1 cellular context compared by ENCODE assay signal in the genomic region with DNA sequence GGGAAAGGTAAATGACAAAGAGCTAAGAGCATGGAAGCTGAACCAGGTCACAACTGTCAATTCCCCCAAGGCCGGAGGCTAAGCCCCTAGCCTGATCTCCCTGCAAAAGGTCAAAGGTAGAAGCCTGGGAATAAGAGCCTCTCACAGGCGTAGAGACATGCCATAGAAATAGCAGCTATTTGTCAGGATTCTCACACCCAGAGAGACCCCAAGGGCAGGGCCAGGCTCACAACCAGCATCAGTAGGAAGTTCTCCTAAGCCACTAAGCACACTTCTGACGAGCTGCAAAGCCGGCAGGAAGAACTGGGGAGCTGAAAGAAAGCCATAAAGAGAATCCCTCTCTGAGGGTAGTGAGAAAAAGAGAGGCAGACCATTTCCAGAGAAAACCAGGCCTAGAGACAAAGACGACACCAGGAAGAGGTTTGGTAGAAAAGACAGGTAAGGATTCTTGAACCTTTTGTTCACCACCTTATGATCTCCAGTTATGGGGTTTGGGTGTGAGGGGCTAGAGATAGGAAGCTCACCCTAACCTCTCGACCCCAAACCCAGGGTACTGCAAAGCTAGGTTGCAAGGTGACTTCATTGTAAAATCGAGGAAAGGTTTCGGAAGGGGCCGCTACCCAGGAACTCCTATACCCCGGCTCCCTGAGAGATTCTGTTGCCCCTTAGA.
TF ChIP-seq lines count a peak whose summit lies in the region.

No MANE protein-coding gene starts in this region.

TF ChIP-seq in SK-N-SH treated with all-trans-retinoic acid at 6 μM for 48 hours, 23 proteins besides CTCF, POLR2A, EP300 and RAD21 (continued from another document):
- TF ChIP-seq CSDC2 (CRISPR knock-in tag; IDR thresholded peaks at IDR 0.05) (no peak), ZNF70 (CRISPR knock-in tag; IDR thresholded peaks at IDR 0.05) (no peak), ZNF565 (CRISPR knock-in tag; conservative IDR thresholded peaks at IDR 0.05; ENCODE audit: low read depth) (no peak), SNAI2 (CRISPR knock-in tag; IDR thresholded peaks at IDR 0.05) (no peak), OSR1 (CRISPR knock-in tag; IDR thresholded peaks at IDR 0.05) (no peak), RARB (CRISPR knock-in tag; IDR thresholded peaks at IDR 0.05) (no peak), ZFP3 (CRISPR knock-in tag; IDR thresholded peaks at IDR 0.05) (no peak), ZFP30 (CRISPR knock-in tag; IDR thresholded peaks at IDR 0.05) (no peak), TOX (CRISPR knock-in tag; IDR thresholded peaks at IDR 0.05; ENCODE audit: borderline replicate concordance) (no peak), ARNTL (CRISPR knock-in tag; IDR thresholded peaks at IDR 0.05; ENCODE audit: borderline replicate concordance, low read depth) (no peak), TCF4 (CRISPR knock-in tag; IDR thresholded peaks at IDR 0.05; ENCODE audit: borderline replicate concordance) (no peak), GLIS3 (CRISPR knock-in tag; IDR thresholded peaks at IDR 0.05) (no peak)
- TF ChIP-seq, protein P1, sequence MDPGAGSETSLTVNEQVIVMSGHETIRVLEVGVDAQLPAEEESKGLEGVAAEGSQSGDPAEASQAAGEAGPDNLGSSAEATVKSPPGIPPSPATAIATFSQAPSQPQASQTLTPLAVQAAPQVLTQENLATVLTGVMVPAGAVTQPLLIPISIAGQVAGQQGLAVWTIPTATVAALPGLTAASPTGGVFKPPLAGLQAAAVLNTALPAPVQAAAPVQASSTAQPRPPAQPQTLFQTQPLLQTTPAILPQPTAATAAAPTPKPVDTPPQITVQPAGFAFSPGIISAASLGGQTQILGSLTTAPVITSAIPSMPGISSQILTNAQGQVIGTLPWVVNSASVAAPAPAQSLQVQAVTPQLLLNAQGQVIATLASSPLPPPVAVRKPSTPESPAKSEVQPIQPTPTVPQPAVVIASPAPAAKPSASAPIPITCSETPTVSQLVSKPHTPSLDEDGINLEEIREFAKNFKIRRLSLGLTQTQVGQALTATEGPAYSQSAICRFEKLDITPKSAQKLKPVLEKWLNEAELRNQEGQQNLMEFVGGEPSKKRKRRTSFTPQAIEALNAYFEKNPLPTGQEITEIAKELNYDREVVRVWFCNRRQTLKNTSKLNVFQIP (CRISPR knock-in tag; IDR thresholded peaks at IDR 0.05; ENCODE audit: borderline replicate concordance, low read depth): no peak
- TF ChIP-seq, protein P2, sequence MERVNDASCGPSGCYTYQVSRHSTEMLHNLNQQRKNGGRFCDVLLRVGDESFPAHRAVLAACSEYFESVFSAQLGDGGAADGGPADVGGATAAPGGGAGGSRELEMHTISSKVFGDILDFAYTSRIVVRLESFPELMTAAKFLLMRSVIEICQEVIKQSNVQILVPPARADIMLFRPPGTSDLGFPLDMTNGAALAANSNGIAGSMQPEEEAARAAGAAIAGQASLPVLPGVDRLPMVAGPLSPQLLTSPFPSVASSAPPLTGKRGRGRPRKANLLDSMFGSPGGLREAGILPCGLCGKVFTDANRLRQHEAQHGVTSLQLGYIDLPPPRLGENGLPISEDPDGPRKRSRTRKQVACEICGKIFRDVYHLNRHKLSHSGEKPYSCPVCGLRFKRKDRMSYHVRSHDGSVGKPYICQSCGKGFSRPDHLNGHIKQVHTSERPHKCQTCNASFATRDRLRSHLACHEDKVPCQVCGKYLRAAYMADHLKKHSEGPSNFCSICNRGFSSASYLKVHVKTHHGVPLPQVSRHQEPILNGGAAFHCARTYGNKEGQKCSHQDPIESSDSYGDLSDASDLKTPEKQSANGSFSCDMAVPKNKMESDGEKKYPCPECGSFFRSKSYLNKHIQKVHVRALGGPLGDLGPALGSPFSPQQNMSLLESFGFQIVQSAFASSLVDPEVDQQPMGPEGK (CRISPR knock-in tag; IDR thresholded peaks at IDR 0.05; ENCODE audit: borderline replicate concordance): no peak
- TF ChIP-seq, protein P3, sequence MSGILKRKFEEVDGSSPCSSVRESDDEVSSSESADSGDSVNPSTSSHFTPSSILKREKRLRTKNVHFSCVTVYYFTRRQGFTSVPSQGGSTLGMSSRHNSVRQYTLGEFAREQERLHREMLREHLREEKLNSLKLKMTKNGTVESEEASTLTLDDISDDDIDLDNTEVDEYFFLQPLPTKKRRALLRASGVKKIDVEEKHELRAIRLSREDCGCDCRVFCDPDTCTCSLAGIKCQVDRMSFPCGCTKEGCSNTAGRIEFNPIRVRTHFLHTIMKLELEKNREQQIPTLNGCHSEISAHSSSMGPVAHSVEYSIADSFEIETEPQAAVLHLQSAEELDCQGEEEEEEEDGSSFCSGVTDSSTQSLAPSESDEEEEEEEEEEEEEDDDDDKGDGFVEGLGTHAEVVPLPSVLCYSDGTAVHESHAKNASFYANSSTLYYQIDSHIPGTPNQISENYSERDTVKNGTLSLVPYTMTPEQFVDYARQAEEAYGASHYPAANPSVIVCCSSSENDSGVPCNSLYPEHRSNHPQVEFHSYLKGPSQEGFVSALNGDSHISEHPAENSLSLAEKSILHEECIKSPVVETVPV (CRISPR knock-in tag; IDR thresholded peaks at IDR 0.05): no peak
